ENCODE assay signal across 23 cellular contexts in genomic region chr1:94225845-94226244, GRCh38. TPM values are rescaled to one million over a fixed set of nuclear protein-coding genes. Genes with fewer than 3 reads are reported as not detected.
"Had no signal": no experiment of that assay in that cellular context is flagged by ENCODE, and none has a peak within 500 bp of the region (broad histone marks: within the 10 kb centered on the region; RNA-seq: fewer than 3 reads in every experiment).

No MANE protein-coding gene starts in this region.

- H3K9me3 ChIP-seq: esophagus muscularis mucosa, left lung, neutrophil, pancreas, prostate gland, spleen, testis, uterus had no signal

- H3K36me3 ChIP-seq: esophagus muscularis mucosa, left lung, neutrophil, pancreas, prostate gland, spleen, uterus had no signal

- H3K4me1 ChIP-seq: prostate gland, testis, uterus had no signal

- H3K4me3 ChIP-seq: esophagus muscularis mucosa, left lung, pancreas, prostate gland, spleen, testis, uterus had no signal

- H3K27me3 ChIP-seq: brain microvascular endothelial cell, esophagus muscularis mucosa, spleen, testis, uterus had no signal

- DNase-seq: activated CD4-positive, alpha-beta memory T cell treated with anti-CD3 and anti-CD28 coated beads, Interleukin-2, amount 10 ng/mL, durations not matched to agents 7 days and 5 days; activated CD4-positive, alpha-beta T cell treated with anti-CD3 and anti-CD28 coated beads, Interleukin-2, amount 10 ng/mL, durations not matched to agents 24 days and 14 days; activated CD4-positive, CD25-positive, alpha-beta regulatory T cell treated with anti-CD3 and anti-CD28 coated beads, Interleukin-2, amount 50 U/mL, for 72 hours; activated gamma-delta T cell treated with Interleukin-2 at 50 U/mL for 16 hours; activated naive CD4-positive, alpha-beta T cell treated with anti-CD3 and anti-CD28 coated beads, Interleukin-2, amount 50 U/mL, for 16 hours; activated T-cell treated with anti-CD3 and anti-CD28 coated beads, Interleukin-2, amount 50 U/mL, for 4 hours; amniotic stem cell; brain microvascular endothelial cell; cortex of kidney; foreskin melanocyte; left lung; pancreas; retina; spleen; stimulated activated naive CD8-positive, alpha-beta T cell treated with anti-CD3 and anti-CD28 coated beads, Interleukin-15, Interleukin-2, amounts not matched to agents 100 U/mL and 50 U/mL, for 24 hours; T-helper 2 cell; testis; trophoblast cell; uterus had no signal

- H3K27ac ChIP-seq: brain microvascular endothelial cell, esophagus muscularis mucosa, left lung, neutrophil, prostate gland, testis, uterus had no signal

RNA-seq across cellular contexts. Expression of gene ARHGAP29, which starts 11.5 kb away (rescaled TPM):
- total RNA-seq: activated CD4-positive, alpha-beta T cell treated with anti-CD3 and anti-CD28 coated beads, Interleukin-2, amount 10 ng/mL, durations not matched to agents 24 days and 14 days; activated T-helper 17 cell treated with anti-CD3 and anti-CD28 coated beads, Interleukin-2, amount 50 U/mL, for 72 hours had no signal
